In the genomic region with DNA sequence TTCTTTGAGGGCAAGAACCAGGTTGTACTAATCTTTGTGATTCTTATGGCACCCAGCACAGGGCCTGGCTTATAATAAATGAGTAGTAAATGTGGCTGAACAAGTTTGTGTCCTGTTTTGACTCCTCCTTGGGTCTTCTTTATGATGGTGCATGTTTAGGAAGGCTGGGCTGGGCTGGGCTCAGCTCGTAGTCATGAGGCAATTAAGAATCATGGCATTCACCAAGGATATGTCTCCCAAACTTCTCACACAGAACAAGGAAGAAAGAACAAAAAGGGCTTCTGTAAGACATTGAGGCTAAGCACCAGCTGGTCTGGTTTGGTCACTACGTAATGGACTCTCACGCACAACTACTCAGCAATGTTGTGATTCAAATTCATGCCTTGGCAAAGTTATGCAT, we compare ENCODE assay signal across 23 cellular contexts.
"Had no signal": no experiment of that assay in that cellular context is flagged by ENCODE, and none has a peak within 500 bp of the region (broad histone marks: within the 10 kb centered on the region; RNA-seq: fewer than 3 reads in every experiment).

No MANE protein-coding gene starts in this region.

- H3K27me3 ChIP-seq: neural progenitor cell, right atrium auricular region, thyroid gland had no signal

- H3K27ac Mint-ChIP-seq: activated naive CD8-positive, alpha-beta T cell; natural killer cell; neural progenitor cell had no signal

- H3K9me3 ChIP-seq: psoas muscle, right atrium auricular region, stomach, thyroid gland had no signal

- H3K27ac ChIP-seq: neural progenitor cell, psoas muscle, right atrium auricular region, stomach, thyroid gland, VCaP had no signal

- H3K4me3 ChIP-seq: neural progenitor cell, psoas muscle, right atrium auricular region, stomach, thyroid gland had no signal

- H3K9me3 Mint-ChIP-seq: natural killer cell; neural progenitor cell; stimulated activated naive B cell treated with anti-CD40 and anti-IgM and Interleukin-4, amounts not matched to agents 10 μg/mL and 1 μg/mL and 100 μg/mL, for 72 hours had no signal

- DNase-seq: activated CD4-positive, alpha-beta T cell treated with anti-CD3 and anti-CD28 coated beads for 4 hours; activated CD4-positive, alpha-beta T cell treated with anti-CD3 and anti-CD28 coated beads, Interleukin-2, amount 50 U/mL, for 4 hours; activated effector memory CD4-positive, alpha-beta T cell treated with Interleukin-2 at 50 U/mL for 16 hours; activated naive CD4-positive, alpha-beta T cell treated with Interleukin-2 at 50 U/mL for 16 hours; activated T-cell treated with anti-CD3 and anti-CD28 coated beads for 4 hours; anterior cingulate cortex; effector CD8-positive, alpha-beta T cell; erythroblast; glutamatergic neuron; left cardiac atrium; mammary epithelial cell; natural killer cell; occipital lobe; psoas muscle; stimulated activated CD4-positive, alpha-beta T cell treated with anti-CD3 and anti-CD28 coated beads, Interleukin-15, amount 100 ng/mL, for 24 hours; stimulated activated CD4-positive, alpha-beta T cell treated with anti-CD3 and anti-CD28 coated beads, Interleukin-2, amount 100 ng/mL, for 24 hours; stimulated activated naive B cell treated with anti-CD40 and anti-IgM and Interleukin-4, amounts not matched to agents 10 μg/mL and 1 μg/mL and 100 μg/mL, for 72 hours; stomach; thyroid gland had no signal

- H3K4me3 Mint-ChIP-seq: activated naive CD8-positive, alpha-beta T cell; natural killer cell; neural progenitor cell; stimulated activated naive B cell treated with anti-CD40 and anti-IgM and Interleukin-4, amounts not matched to agents 10 μg/mL and 1 μg/mL and 100 μg/mL, for 72 hours had no signal

- H3K36me3 ChIP-seq: neural progenitor cell, right atrium auricular region, stomach, thyroid gland had no signal

- H3K4me1 Mint-ChIP-seq: natural killer cell had no signal

- H3K4me1 ChIP-seq: psoas muscle, right atrium auricular region, stomach, thyroid gland had no signal

- H3K36me3 Mint-ChIP-seq: activated naive CD8-positive, alpha-beta T cell; natural killer cell; neural progenitor cell; stimulated activated naive B cell treated with anti-CD40 and anti-IgM and Interleukin-4, amounts not matched to agents 10 μg/mL and 1 μg/mL and 100 μg/mL, for 72 hours had no signal

- ATAC-seq: left cardiac atrium; natural killer cell; psoas muscle; stimulated activated naive B cell treated with anti-CD40 and anti-IgM and Interleukin-4, amounts not matched to agents 10 μg/mL and 1 μg/mL and 100 μg/mL, for 72 hours had no signal
